ENCODE assay signal across 13 cellular contexts in the genomic region with DNA sequence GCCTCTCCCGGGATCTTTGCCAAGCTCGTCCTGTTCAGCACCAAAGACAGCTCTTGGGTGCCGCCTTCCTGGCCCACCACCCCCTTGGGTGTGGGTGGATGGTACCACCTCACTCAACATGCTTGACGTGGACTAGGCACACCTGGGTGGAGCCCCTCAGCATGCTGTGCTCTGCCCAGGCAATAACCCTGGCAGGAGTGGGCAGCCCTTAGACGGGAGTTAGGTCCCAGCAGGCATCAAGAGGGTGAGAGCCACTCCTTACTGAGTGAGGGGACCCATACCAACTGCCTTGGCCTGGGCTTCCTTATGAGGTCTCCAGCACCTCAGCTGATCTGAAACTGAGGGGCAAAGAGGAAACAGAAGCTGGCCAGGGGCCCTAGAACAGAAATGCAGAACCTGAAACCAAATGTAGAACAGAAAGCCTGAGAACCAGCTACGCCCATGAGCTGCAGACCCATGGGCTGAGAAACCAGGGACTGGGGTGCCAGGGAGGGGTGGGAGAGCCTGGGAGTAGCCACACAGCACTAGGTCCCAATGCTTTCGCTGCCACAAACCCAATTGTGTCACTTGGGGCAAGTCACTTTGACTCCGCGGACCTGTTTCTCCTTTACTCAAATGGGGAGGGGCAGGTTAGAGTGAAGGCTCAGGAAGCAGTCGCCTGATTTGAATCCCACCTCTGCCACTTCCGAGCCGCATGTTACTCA. TPM values are rescaled to one million over a fixed set of nuclear protein-coding genes. Genes with fewer than 3 reads are reported as not detected.
DNase-seq lines count a peak whose midpoint lies in the region; ATAC-seq, FAIRE-seq and TF ChIP-seq lines count a peak whose summit lies in the region.
"Had no signal": no experiment of that assay in that cellular context is flagged by ENCODE, and none has a peak within 500 bp of the region (broad histone marks: within the 10 kb centered on the region; RNA-seq: fewer than 3 reads in every experiment).

No MANE protein-coding gene starts in this region.

- H3K4me2 ChIP-seq in PC-3 (ENCODE audit: low read length), result no peak overlapping the region

- no peaks in the 10 kb centered on the region for H3K79me2 ChIP-seq in PC-3 (ENCODE audit: low read length)

- no peaks in the 10 kb centered on the region for H3F3A ChIP-seq in PC-3 (ENCODE audit: low read length, unreplicated experiment)

- H3K4me1 ChIP-seq in breast epithelium (no peaks in the 10 kb centered on the region), PC-3 (ENCODE audit: insufficient read depth, low read length) (no peaks in the 10 kb centered on the region)

- H3K27ac Mint-ChIP-seq in MCF 10A (ENCODE audit: low read depth, unreplicated experiment) (no peak overlapping the region), immature natural killer cell (peak overlapping the region in 4 of 6 donors; percentile 5 to 51 (median 38))

- BruUV-seq in MCF 10A (replicated peaks; lab: Mats Ljungman, UMichigan), result no TSS peak
- BruUV-seq in PC-3 (replicated peaks; lab: Mats Ljungman, UMichigan), result no TSS peak

- H3K9ac ChIP-seq in PC-3 (ENCODE audit: low read length), result no peak overlapping the region

- H3K27me3 ChIP-seq in breast epithelium (no peaks in the 10 kb centered on the region), PC-3 (ENCODE audit: low read length) (no peaks in the 10 kb centered on the region)

- H3K27me3 Mint-ChIP-seq in MCF 10A (ENCODE audit: insufficient read depth, unreplicated experiment), result peaks cover 3% of the 10 kb centered on the region
- H3K27me3 Mint-ChIP-seq in immature natural killer cell (ENCODE audit: low read depth in 3 of 3), result peaks cover 0 to 4% (median 3%) of the 10 kb centered on the region in 3 donors

- H4K20me1 ChIP-seq in PC-3 (ENCODE audit: low read length), result no peaks in the 10 kb centered on the region

- H3K36me3 ChIP-seq in breast epithelium (no peaks in the 10 kb centered on the region), PC-3 (ENCODE audit: low read depth, low read length) (no peaks in the 10 kb centered on the region)

- no peak for TF ChIP-seq POLR2A in breast epithelium (IDR thresholded peaks at IDR 0.05)

- ATAC-seq in PC-3 (no peak; the same call in 1 of the 2 replicates), GM19035 (IDR thresholded peaks at IDR 0.05; ENCODE audit: unreplicated experiment) (no peak), HG03571 (IDR thresholded peaks at IDR 0.05; ENCODE audit: unreplicated experiment) (no peak)

- CTCF ChIA-PET in MCF 10A (lab: Yijun Ruan, JAX), result interaction anchor here (0.5 to 3.1 kb wide), 5 partner anchors 10 to 382 kb away, joined by 3 to 19 read pairs (median 3); no protein-coding TSS in a partner anchor
- CTCF ChIA-PET in PC-3 (lab: Charles Lee), result no interaction called here

- H3K9me3 Mint-ChIP-seq in MCF 10A (ENCODE audit: unreplicated experiment) (no peaks in the 10 kb centered on the region), immature natural killer cell (no peaks in the 10 kb centered on the region)

- no peak overlapping the region for H3K27ac ChIP-seq in breast epithelium
- H3K27ac ChIP-seq in PC-3 (ENCODE audit: low read length), result no peak overlapping the region

- TF ChIP-seq CTCF in breast epithelium (IDR thresholded peaks at IDR 0.05) (no peak), MCF 10A (IDR thresholded peaks at IDR 0.05; ENCODE audit: unreplicated experiment) (no peak), PC-3 (conservative IDR thresholded peaks at IDR 0.05; ENCODE audit: low read depth, low read length) (no peak)

- intact Hi-C loops in breast epithelium (cut with DNase I; ENCODE audit: low total_unique reads), result no loop called here
- intact Hi-C loops in MCF 10A (cut with micrococcal nuclease), result no loop called here
- intact Hi-C loops in PC-3 (cut with micrococcal nuclease), result no loop called here

- H3K4me3 ChIP-seq in breast epithelium, result peak overlapping the region in 2 of 3 donors; percentile 33 to 39
- no peak overlapping the region for H3K4me3 ChIP-seq in PC-3 (ENCODE audit: low read length)

- H3K4me1 Mint-ChIP-seq in MCF 10A (ENCODE audit: insufficient read depth, unreplicated experiment), result no peaks in the 10 kb centered on the region
- peaks cover 16 to 26% of the 10 kb centered on the region in 2 donors for H3K4me1 Mint-ChIP-seq in immature natural killer cell

- peak; percentile 27 for FAIRE-seq in urothelium cell line (lab: Jason Lieb, UNC)
- FAIRE-seq: bronchial epithelial cell, keratinocyte had no signal

- H3K9me3 ChIP-seq in breast epithelium (no peaks in the 10 kb centered on the region), PC-3 (ENCODE audit: low read length) (no peaks in the 10 kb centered on the region)

- no peaks in the 10 kb centered on the region for H3K9me2 ChIP-seq in PC-3 (replicated peaks; ENCODE audit: low read length)

- H3K4me3 Mint-ChIP-seq in MCF 10A (ENCODE audit: unreplicated experiment) (no peak overlapping the region), immature natural killer cell (peak overlapping the region in 2 of 5 donors; percentile 21)

- H2AFZ ChIP-seq in PC-3 (ENCODE audit: low read length), result no peak overlapping the region

- POLR2A ChIA-PET in MCF 10A (lab: Yijun Ruan, JAX) (interaction anchor here (0.9 to 1.2 kb wide), 4 partner anchors 14 to 180 kb away, joined by 3 to 5 read pairs (median 3); partner anchors contain the start of gene MTCH1), PC-3 (lab: Charles Lee; ENCODE audit: unreplicated experiment) (no interaction called here)

- no peaks in the 10 kb centered on the region for H3K36me3 Mint-ChIP-seq in MCF 10A (ENCODE audit: insufficient read depth, unreplicated experiment)
- no peaks in the 10 kb centered on the region for H3K36me3 Mint-ChIP-seq in immature natural killer cell

- DNase-seq in breast epithelium (ENCODE audit: low spot score in 2 of 2) (no peak), MCF 10A (ENCODE audit: unreplicated experiment) (no peak), PC-3 (peak; percentile 20), immature natural killer cell (no peak), urothelium cell line (ENCODE audit: low spot score) (peak; percentile 61), NCI-H2029 treated with DMSO at 0.1 percent for 48 hours (lab: John Stamatoyannopoulos, UW) (no peak)
- DNase-seq: activated CD4-positive, CD25-positive, alpha-beta regulatory T cell; NCI-H187 treated with DMSO at 0.1 percent for 48 hours had no signal

RNA-seq across cellular contexts. Expression of gene FGD2, which starts 2.0 kb away (rescaled TPM):
- 10 to 100 TPM; 11.5 to 51.4 (median 18.6) TPM for total RNA-seq in breast epithelium
- total RNA-seq in MCF 10A (2022), result not detected in 2 replicates
- 0.35 and 0.44 TPM in 2 replicates for total RNA-seq in PC-3 (2014; rRNA removed)
- 1 to 10 TPM in 2 of 3 donors, under 1 TPM in 1; 0.77 to 3.6 (median 1.9) TPM for polyA plus RNA-seq in immature natural killer cell
- total RNA-seq: H4 had no signal

RNA-seq across cellular contexts. Expression of gene MTCH1, which starts 21.5 kb away (rescaled TPM):
- total RNA-seq in breast epithelium, result 100 to 1,000 TPM; 187 to 229 (median 215) TPM
- 74.9 and 78.2 TPM in 2 replicates for total RNA-seq in MCF 10A (2022)
- total RNA-seq in PC-3 (2014; rRNA removed), result 253 and 264 TPM in 2 replicates
- 100 to 1,000 TPM in 1 of 3 donors, 10 to 100 TPM in 2; 86.0 to 116 (median 94.7) TPM for polyA plus RNA-seq in immature natural killer cell

RNA-seq across cellular contexts. Expression of gene PI16, which starts 53.0 kb away (rescaled TPM):
- total RNA-seq in breast epithelium, result 10 to 100 TPM in 1 of 3 donors, 1 to 10 TPM in 2; 2.8 to 14.9 (median 5.2) TPM
- not detected in 2 replicates for total RNA-seq in MCF 10A (2022)
- total RNA-seq in PC-3 (2014; rRNA removed), result 0.07 TPM in 1 of 2 replicates, not detected in the other
- polyA plus RNA-seq in immature natural killer cell, result 1 to 10 TPM; 3.6 to 6.9 (median 3.6) TPM
- total RNA-seq: bronchial epithelial cell, H4 had no signal
- polyA plus RNA-seq: keratinocyte had no signal

Comparison
In these comparisons a context has a peak if more than half of its experiments do, and no peak if none do; other contexts are left out.
1. DNase-seq: peak in PC-3 (single experiment) and urothelium cell line (single experiment); none in breast epithelium (0 of 2), MCF 10A (single experiment), immature natural killer cell (0 of 3) and NCI-H2029 treated with DMSO at 0.1 percent for 48 hours (single experiment).